8 cellular contexts compared by ENCODE assay signal in the genomic region with DNA sequence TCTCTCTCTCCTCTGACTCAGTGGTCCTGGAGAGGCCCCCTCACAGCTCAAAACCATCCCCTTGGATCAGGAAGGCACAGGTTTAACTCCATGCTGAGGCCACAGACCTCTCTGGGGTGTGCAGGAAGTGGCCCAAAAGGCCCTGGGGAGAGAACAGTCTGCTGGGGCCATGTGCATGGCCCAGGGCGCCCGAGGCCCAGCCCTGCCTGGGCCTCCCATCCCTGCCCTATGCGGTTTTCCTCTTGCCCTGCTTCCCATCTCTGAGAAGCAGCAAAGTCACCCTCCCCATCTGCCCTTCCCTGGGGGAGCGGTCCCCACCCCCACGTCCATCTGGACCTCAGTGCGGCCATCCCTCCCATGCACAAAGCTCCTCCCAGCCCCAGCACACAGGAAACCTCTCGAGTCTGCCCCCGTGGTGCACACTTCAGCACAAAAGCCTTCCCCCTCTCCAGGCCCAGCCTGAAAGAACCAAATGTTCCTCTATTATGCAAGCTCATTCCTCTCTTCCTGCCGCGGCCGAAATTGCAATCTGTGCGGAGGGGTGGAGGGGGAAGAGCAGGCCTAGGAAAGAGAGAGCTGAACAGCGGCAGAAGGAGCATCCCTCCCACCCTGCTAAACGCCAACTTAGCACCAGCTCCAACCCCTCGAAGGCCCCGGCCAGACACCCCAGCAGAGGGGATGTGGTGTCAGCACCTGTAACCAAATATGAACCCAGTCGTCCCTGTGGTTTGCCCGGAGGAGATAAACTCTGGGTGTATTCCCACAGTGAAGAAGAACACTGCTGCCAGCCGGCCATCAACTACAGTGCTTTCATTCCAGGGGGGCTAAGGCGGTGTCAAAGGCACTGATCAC.
A peak's percentile ranks its signal among the peaks of the same experiment; 100 is the strongest.
DNase-seq lines count a peak whose midpoint lies in the region; ATAC-seq and TF ChIP-seq lines count a peak whose summit lies in the region.

No MANE protein-coding gene starts in this region.

- POLR2A ChIA-PET in A673 (lab: Charles Lee; ENCODE audit: low non-redundant PET) = no interaction called here

- ATAC-seq in HG03457 (IDR thresholded peaks at IDR 0.05; ENCODE audit: unreplicated experiment) = no peak

- H3K9me3 Mint-ChIP-seq in type B pancreatic cell = peaks cover 12% of the 10 kb centered on the region

- H3K4me3 ChIP-seq in A673 (ENCODE audit: low read depth, low read length, poor library complexity, severe bottlenecking) = no peak overlapping the region
- no peak overlapping the region for H3K4me3 ChIP-seq in H7 (ENCODE audit: insufficient read depth, low read depth, low read length)
- H3K4me3 ChIP-seq in coronary artery = peak overlapping the region; percentile 45
- no peak overlapping the region for H3K4me3 ChIP-seq in mesodermal cell (ENCODE audit: extremely low read depth, insufficient read depth, low read length, poor library complexity, severe bottlenecking)

- H3K27me3 ChIP-seq in A673 (replicated peaks; ENCODE audit: insufficient read depth, low read depth, low read length, poor library complexity) = no peaks in the 10 kb centered on the region
- no peaks in the 10 kb centered on the region; the same call in 1 of the 2 replicates for H3K27me3 ChIP-seq in H7 (ENCODE audit: control insufficient read depth, insufficient read depth, low read length)

- 54 to 59% methylated on average over 11 to 12 of the region's 20 CpGs for WGBS in mesodermal cell (ENCODE audit: insufficient coverage in 2 of 2), 2 experiments

- no peaks in the 10 kb centered on the region for H3K36me3 Mint-ChIP-seq in type B pancreatic cell

- H3K27ac ChIP-seq in A673 (ENCODE audit: low read depth, low read length, poor library complexity, severe bottlenecking) (peak overlapping the region; percentile 32), coronary artery (peak overlapping the region; percentile 51 to 93), mesodermal cell (ENCODE audit: low read depth, low read length, severe bottlenecking) (peak overlapping the region; percentile 10)

- TF ChIP-seq CTCF in A673 (conservative IDR thresholded peaks at IDR 0.05; ENCODE audit: low read depth, low read length) (no peak), coronary artery (IDR thresholded peaks at IDR 0.05) (no peak), type B pancreatic cell (conservative IDR thresholded peaks at IDR 0.05) (no peak)

- H3K27me3 Mint-ChIP-seq in type B pancreatic cell = peaks cover 21% of the 10 kb centered on the region

- H3K36me3 ChIP-seq in A673 (ENCODE audit: insufficient read depth, low read length, poor library complexity, severe bottlenecking) (no peaks in the 10 kb centered on the region), H7 (replicated peaks; ENCODE audit: control insufficient read depth, insufficient read depth, low read length) (no peaks in the 10 kb centered on the region), mesodermal cell (ENCODE audit: control insufficient read depth, insufficient read depth, low read length) (no peaks in the 10 kb centered on the region)

- H3K9me3 ChIP-seq in A673 (ENCODE audit: low read depth, low read length, poor library complexity, severe bottlenecking) = peaks cover 8% of the 10 kb centered on the region
- peaks cover 3% of the 10 kb centered on the region for H3K9me3 ChIP-seq in mesodermal cell (ENCODE audit: control insufficient read depth, low read length)

- H3K4me3 Mint-ChIP-seq in type B pancreatic cell = peak overlapping the region; percentile 40

- intact Hi-C loops in A673 (cut with micrococcal nuclease; ENCODE audit: unreplicated experiment) = loop anchor here (5.0 kb wide), 3 partner anchors 33 to 248 kb away; a partner anchor contains a TSS

- BruUV-seq in A673 (replicated peaks; lab: Mats Ljungman, UMichigan) = no TSS peak

- DNase-seq in A673 (ENCODE audit: low spot score) (peak; percentile 94), H7 (peak; percentile 83), NCI-H82 treated with DMSO at 0.1 percent for 48 hours (lab: John Stamatoyannopoulos, UW; ENCODE audit: unreplicated experiment) (peak; percentile 97), coronary artery (ENCODE audit: low spot score) (peak; percentile 91), type B pancreatic cell (ENCODE audit: extremely low spot score, unreplicated experiment) (no peak), SW480 (ENCODE audit: low spot score) (no peak)

- CTCF ChIA-PET in A673 (lab: Charles Lee) = interaction anchor here (0.7 to 1.2 kb wide), 2 partner anchors 10 to 12 kb away, joined by 3 read pairs; no protein-coding TSS in a partner anchor

- H3K4me1 Mint-ChIP-seq in type B pancreatic cell (ENCODE audit: unreplicated experiment) = peaks cover 75% of the 10 kb centered on the region

- H3K4me1 ChIP-seq in A673 (ENCODE audit: insufficient read depth, low read length, poor library complexity, severe bottlenecking) (peaks cover 40% of the 10 kb centered on the region), mesodermal cell (ENCODE audit: control insufficient read depth, insufficient read depth, low read length, poor library complexity, severe bottlenecking) (peaks cover 21% of the 10 kb centered on the region)

- peak overlapping the region; percentile 59 for H3K27ac Mint-ChIP-seq in type B pancreatic cell

Comparison
In these comparisons a context has a peak if more than half of its experiments do, and no peak if none do; other contexts are left out.
1. DNase-seq: peak in A673 (single experiment), H7 (single experiment), NCI-H82 treated with DMSO at 0.1 percent for 48 hours (single experiment) and coronary artery (single experiment); none in type B pancreatic cell (single experiment) and SW480 (single experiment).
2. H3K27ac ChIP-seq: peak in every context shown above with its lines; median percentile 72 in coronary artery; 32 in A673; 10 in mesodermal cell.